In the genomic region with DNA sequence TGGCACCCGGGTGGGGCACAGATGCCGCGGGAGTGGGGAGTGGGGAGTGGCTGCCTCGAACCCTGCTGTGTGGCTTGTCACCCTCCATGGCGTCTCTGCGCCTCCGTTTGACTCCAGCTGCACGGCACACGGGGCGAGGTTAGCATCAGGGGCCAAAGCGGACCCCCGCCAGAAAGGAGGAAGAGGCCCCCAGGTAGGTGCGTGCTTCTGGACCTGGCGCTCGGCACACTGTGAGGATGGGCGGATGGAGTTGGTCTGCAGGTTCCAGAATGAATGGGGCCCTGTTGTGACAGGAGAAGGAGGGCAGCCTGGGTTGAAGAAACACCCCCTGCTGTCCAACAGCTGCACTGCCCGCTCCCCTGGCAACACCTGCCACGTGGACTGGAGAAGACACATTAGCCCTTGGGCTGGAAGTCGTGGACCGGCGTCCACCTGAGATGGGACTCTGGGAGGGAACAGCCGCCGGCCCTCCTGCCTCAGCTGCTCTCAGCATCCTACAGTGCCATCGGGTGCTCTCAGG, we compare ENCODE assay signal across 9 cellular contexts. TPM values are rescaled to one million over a fixed set of nuclear protein-coding genes. Genes with fewer than 3 reads are reported as not detected.
DNase-seq lines count a peak whose midpoint lies in the region; ATAC-seq and TF ChIP-seq lines count a peak whose summit lies in the region.
"Had no signal": no experiment of that assay in that cellular context is flagged by ENCODE, and none has a peak within 500 bp of the region (broad histone marks: within the 10 kb centered on the region; RNA-seq: fewer than 3 reads in every experiment).

No MANE protein-coding gene starts in this region.

- peak; percentile 53; the same call in 1 of the 2 replicates for TF ChIP-seq CTCF in GM12875 (IDR thresholded peaks at IDR 0.05; ENCODE audit: borderline replicate concordance, insufficient read depth, low read depth, low read length)

- no peaks in the 10 kb centered on the region for H4K20me1 ChIP-seq in BLaER1 treated with 17β-estradiol and CSF1 and Interleukin-3, amounts not matched to agents 10 nM and 100 nM

- H2AK5ac ChIP-seq in mesendoderm (ENCODE audit: low read length): no peak overlapping the region

- no peak overlapping the region for H4K5ac ChIP-seq in mesendoderm (ENCODE audit: low read length)

- ATAC-seq in GM19452 (IDR thresholded peaks at IDR 0.05; ENCODE audit: unreplicated experiment): no peak
- ATAC-seq in GM18873 (IDR thresholded peaks at IDR 0.05; ENCODE audit: low FRiP score, unreplicated experiment): no peak

- no peak overlapping the region for H3K4ac ChIP-seq in mesendoderm (ENCODE audit: low read depth, low read length)

- H3K9ac ChIP-seq in BLaER1 treated with 17β-estradiol and CSF1 and Interleukin-3, amounts not matched to agents 10 nM and 100 nM: peak overlapping the region; percentile 64 to 80 (median 77); a peak in 17 of 22 replicates
- H3K9ac ChIP-seq in mesendoderm (ENCODE audit: low read length): no peak overlapping the region

- no CpG with 5 or more reads among the region's 24 CpGs for WGBS in mesendoderm (ENCODE audit: extremely low coverage, insufficient coverage, low lambda C conversion rate)

- H3K4me1 ChIP-seq in BLaER1 treated with 17β-estradiol and CSF1 and Interleukin-3, amounts not matched to agents 10 nM and 100 nM: peaks cover 47 to 68% (median 61%) of the 10 kb centered on the region in 10 experiments
- peaks cover 13% of the 10 kb centered on the region for H3K4me1 ChIP-seq in mesendoderm (ENCODE audit: control insufficient read depth, low read depth, low read length)

- DNase-seq in activated naive CD8-positive, alpha-beta T cell treated with anti-CD3 and anti-CD28 coated beads for 36 hours: no peak
- DNase-seq in mesendoderm (peak; percentile 28), NCI-H2171 (lab: John Stamatoyannopoulos, UW) (no peak), iPS-NIHi11 (ENCODE audit: low spot score) (no peak)

- H3K23ac ChIP-seq in mesendoderm (ENCODE audit: low read length): no peak overlapping the region

- no peaks in the 10 kb centered on the region for H3K9me3 ChIP-seq in BLaER1 treated with 17β-estradiol and CSF1 and Interleukin-3, amounts not matched to agents 10 nM and 100 nM (replicated peaks in 1 of 11)
- H3K9me3 ChIP-seq: SJSA1 had no signal

- H3K9me3 Mint-ChIP-seq in activated naive CD8-positive, alpha-beta T cell treated with anti-CD3 and anti-CD28 coated beads for 36 hours: no peaks in the 10 kb centered on the region

- H3K36me3 Mint-ChIP-seq in activated naive CD8-positive, alpha-beta T cell treated with anti-CD3 and anti-CD28 coated beads for 36 hours: no peaks in the 10 kb centered on the region

- H3K4me3 Mint-ChIP-seq in activated naive CD8-positive, alpha-beta T cell treated with anti-CD3 and anti-CD28 coated beads for 36 hours: peak overlapping the region; percentile 18

- H3K79me2 ChIP-seq in mesendoderm (ENCODE audit: control insufficient read depth, insufficient read depth, low read length): no peaks in the 10 kb centered on the region

- H3K4me2 ChIP-seq in BLaER1 treated with 17β-estradiol and CSF1 and Interleukin-3, amounts not matched to agents 10 nM and 100 nM: peak overlapping the region; percentile 87 to 99 (median 95)
- H3K4me2 ChIP-seq in mesendoderm (ENCODE audit: low read length): no peak overlapping the region

- no peak overlapping the region for H3K18ac ChIP-seq in mesendoderm (ENCODE audit: low read length)

- H2BK15ac ChIP-seq in mesendoderm (replicated peaks; ENCODE audit: low read depth): no peak overlapping the region

- H3K27me3 ChIP-seq in BLaER1 treated with 17β-estradiol and CSF1 and Interleukin-3, amounts not matched to agents 10 nM and 100 nM: no peaks in the 10 kb centered on the region
- no peaks in the 10 kb centered on the region for H3K27me3 ChIP-seq in mesendoderm (ENCODE audit: insufficient read depth, low read length, poor library complexity)
- H3K27me3 ChIP-seq: SJSA1 had no signal

- H3K56ac ChIP-seq in mesendoderm (ENCODE audit: low read length): no peak overlapping the region

- H2BK120ac ChIP-seq in mesendoderm (ENCODE audit: low read depth, low read length): no peak overlapping the region

- H4K8ac ChIP-seq in mesendoderm (ENCODE audit: low read depth, low read length): no peak overlapping the region

- peaks cover 0 to 4% (median 0%) of the 10 kb centered on the region in 11 experiments; a peak in 3 of 22 replicates for H3K36me3 ChIP-seq in BLaER1 treated with 17β-estradiol and CSF1 and Interleukin-3, amounts not matched to agents 10 nM and 100 nM
- H3K36me3 ChIP-seq in mesendoderm (ENCODE audit: control insufficient read depth, insufficient read depth, low read length): no peaks in the 10 kb centered on the region

- H2BK5ac ChIP-seq in mesendoderm (ENCODE audit: low read length): no peak overlapping the region

- no peaks in the 10 kb centered on the region for H3K27me3 Mint-ChIP-seq in activated naive CD8-positive, alpha-beta T cell treated with anti-CD3 and anti-CD28 coated beads for 36 hours

- H3K4me3 ChIP-seq in BLaER1 treated with 17β-estradiol and CSF1 and Interleukin-3, amounts not matched to agents 10 nM and 100 nM: peak overlapping the region in 7 of 10 experiments; percentile 48 to 66 (median 57); a peak in 6 of 20 replicates
- H3K4me3 ChIP-seq in GM12875 (ENCODE audit: low read depth, low read length): no peak overlapping the region
- H3K4me3 ChIP-seq in mesendoderm (ENCODE audit: low read length): no peak overlapping the region
- H3K4me3 ChIP-seq: SJSA1 had no signal

- H3K79me1 ChIP-seq in mesendoderm (ENCODE audit: low read length): no peaks in the 10 kb centered on the region

- H3K27ac Mint-ChIP-seq in activated naive CD8-positive, alpha-beta T cell treated with anti-CD3 and anti-CD28 coated beads for 36 hours: peak overlapping the region; percentile 95

- H3K4me1 Mint-ChIP-seq in activated naive CD8-positive, alpha-beta T cell treated with anti-CD3 and anti-CD28 coated beads for 36 hours: peaks cover 28% of the 10 kb centered on the region

- peak overlapping the region in 10 of 11 experiments; percentile 75 to 89 (median 82); a peak in 17 of 22 replicates for H3K27ac ChIP-seq in BLaER1 treated with 17β-estradiol and CSF1 and Interleukin-3, amounts not matched to agents 10 nM and 100 nM
- no peak overlapping the region for H3K27ac ChIP-seq in mesendoderm (ENCODE audit: low read depth, low read length)

RNA-seq across cellular contexts. Expression of a gene that starts 9.4 kb away (rescaled TPM):
- 100 to 1,000 TPM; 282 to 287 TPM for total RNA-seq in activated naive CD8-positive, alpha-beta T cell treated with anti-CD3 and anti-CD28 coated beads for 36 hours
- 182 TPM for polyA plus RNA-seq in mesendoderm (2013, experiment 1 of 2)
- 181 TPM for polyA plus RNA-seq in mesendoderm (2013, experiment 2 of 2)

RNA-seq across cellular contexts. Expression of a gene that starts 41.8 kb away (rescaled TPM):
- total RNA-seq in activated naive CD8-positive, alpha-beta T cell treated with anti-CD3 and anti-CD28 coated beads for 36 hours: 100 to 1,000 TPM; 175 to 190 TPM
- polyA plus RNA-seq in mesendoderm (2013, experiment 1 of 2): 35.4 TPM
- 32.5 TPM for polyA plus RNA-seq in mesendoderm (2013, experiment 2 of 2)

RNA-seq across cellular contexts. Expression of a gene that starts 55.7 kb away (rescaled TPM):
- total RNA-seq in activated naive CD8-positive, alpha-beta T cell treated with anti-CD3 and anti-CD28 coated beads for 36 hours: 100 to 1,000 TPM in 1 of 2 experiments, 10 to 100 TPM in 1; 94.2 to 103 TPM
- polyA plus RNA-seq in mesendoderm (2013, experiment 1 of 2): 88.2 TPM
- 89.5 TPM for polyA plus RNA-seq in mesendoderm (2013, experiment 2 of 2)

RNA-seq across cellular contexts. Expression of a gene that starts 55.8 kb away (rescaled TPM):
- total RNA-seq in activated naive CD8-positive, alpha-beta T cell treated with anti-CD3 and anti-CD28 coated beads for 36 hours: 10 to 100 TPM; 13.9 to 14.5 TPM
- 15.5 TPM for polyA plus RNA-seq in mesendoderm (2013, experiment 1 of 2)
- polyA plus RNA-seq in mesendoderm (2013, experiment 2 of 2): 14.9 TPM

Comparison
In these comparisons a context has a peak if more than half of its experiments do, and no peak if none do; other contexts are left out.
1. H3K4me3 ChIP-seq: peak in BLaER1 treated with 17β-estradiol and CSF1 and Interleukin-3, amounts not matched to agents 10 nM and 100 nM (7 of 10); none in GM12875 (single experiment) and mesendoderm (single experiment).